ENCODE assay signal across 10 cellular contexts in the genomic region with DNA sequence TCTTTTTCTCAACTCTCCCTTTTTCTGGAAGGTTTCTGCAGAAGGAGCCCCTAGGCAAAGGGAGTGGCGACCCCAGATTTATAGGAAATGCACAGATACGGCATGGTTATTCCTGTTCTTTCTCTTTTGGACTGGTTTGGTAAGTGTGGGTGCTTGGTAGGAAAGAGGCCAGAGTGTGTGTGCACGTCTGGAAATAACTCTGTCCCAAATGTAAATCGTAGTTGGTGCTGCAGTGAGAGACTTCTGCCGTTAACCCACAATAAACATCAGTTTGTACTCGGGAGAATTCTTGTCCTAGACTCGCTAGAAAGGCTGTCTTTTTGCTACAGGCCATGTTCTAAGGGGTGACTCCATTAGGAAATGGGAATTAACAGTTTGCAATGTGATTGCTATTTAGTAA. TPM values are rescaled to one million over a fixed set of nuclear protein-coding genes. Genes with fewer than 3 reads are reported as not detected.
DNase-seq lines count a peak whose midpoint lies in the region; ATAC-seq and TF ChIP-seq lines count a peak whose summit lies in the region.
"Had no signal": no experiment of that assay in that cellular context is flagged by ENCODE, and none has a peak within 500 bp of the region (broad histone marks: within the 10 kb centered on the region; RNA-seq: fewer than 3 reads in every experiment).

No MANE protein-coding gene starts in this region.

- H3K4me3 ChIP-seq in SK-N-SH (ENCODE audit: low read depth in 2 of 2, low read length in 1 of 2) = peak overlapping the region; percentile 68 to 72; a peak in 3 of 4 replicates
- peak overlapping the region; percentile 53 to 59 for H3K4me3 ChIP-seq in left lung
- H3K4me3 ChIP-seq in suprapubic skin = peak overlapping the region; percentile 81
- peak overlapping the region in 1 of 4 donors; percentile 51 for H3K4me3 ChIP-seq in gastrocnemius medialis

- H3K9me2 ChIP-seq in SK-N-SH = no peaks in the 10 kb centered on the region

- peak overlapping the region; percentile 21 to 77 (median 58) for H3K27ac Mint-ChIP-seq in brain
- H3K27ac Mint-ChIP-seq: CD4-positive, CD25-positive, alpha-beta regulatory T cell had no signal

- H4K20me1 ChIP-seq in SK-N-SH (ENCODE audit: insufficient read depth) = no peaks in the 10 kb centered on the region

- H3K27ac ChIP-seq in SK-N-SH (ENCODE audit: low read depth in 2 of 2, low read length in 1 of 2) (no peak overlapping the region; a peak in 1 of 4 replicates), left lung (peak overlapping the region; percentile 39 to 61), suprapubic skin (peak overlapping the region; percentile 52), gastrocnemius medialis (no peak overlapping the region)

- intact Hi-C loops in left lung (cut with DNase I) = no loop called here
- intact Hi-C loops in gastrocnemius medialis (cut with DNase I; ENCODE audit: low total_unique reads) = no loop called here

- TF ChIP-seq RAD21 in SK-N-SH (IDR thresholded peaks at IDR 0.05; ENCODE audit: low read length) = no peak

- H3K27me3 ChIP-seq in SK-N-SH (ENCODE audit: insufficient read depth) = no peaks in the 10 kb centered on the region
- H3K27me3 ChIP-seq in left lung = peaks cover 0 to 54% of the 10 kb centered on the region in 2 donors
- no peaks in the 10 kb centered on the region for H3K27me3 ChIP-seq in suprapubic skin
- peaks cover 12 to 20% (median 16%) of the 10 kb centered on the region in 3 donors for H3K27me3 ChIP-seq in gastrocnemius medialis

- in situ Hi-C loops in gastrocnemius medialis (cut with MboI; ENCODE audit: low sequenced_read_pairs in 4 of 4) = no loop called here

- H3K9me3 Mint-ChIP-seq in brain = peaks cover 0 to 12% (median 0%) of the 10 kb centered on the region in 5 experiments

- H3K9ac ChIP-seq in SK-N-SH = no peak overlapping the region

- H3K4me3 Mint-ChIP-seq in brain = peak overlapping the region; percentile 79 to 91 (median 83)
- H3K4me3 Mint-ChIP-seq: CD4-positive, CD25-positive, alpha-beta regulatory T cell had no signal

- POLR2A ChIA-PET in SK-N-SH (lab: Yijun Ruan, JAX) = no interaction called here

- H3K4me1 Mint-ChIP-seq in brain = peaks cover 34% of the 10 kb centered on the region

- H3K9me3 ChIP-seq in SK-N-SH = no peaks in the 10 kb centered on the region; the same call in 1 of the 2 replicates
- H3K9me3 ChIP-seq in left lung = no peaks in the 10 kb centered on the region
- H3K9me3 ChIP-seq in suprapubic skin = no peaks in the 10 kb centered on the region
- H3K9me3 ChIP-seq in gastrocnemius medialis = no peaks in the 10 kb centered on the region

- no peak for TF ChIP-seq EP300 in SK-N-SH (IDR thresholded peaks at IDR 0.05; ENCODE audit: borderline replicate concordance in 1 of 2, low read depth in 1 of 2, low read length in 1 of 2)
- TF ChIP-seq EP300 in suprapubic skin (IDR thresholded peaks at IDR 0.05) = no peak

- no peaks in the 10 kb centered on the region for H3K79me2 ChIP-seq in SK-N-SH (ENCODE audit: insufficient read depth)

- no peak for ATAC-seq in SK-N-SH treated with all-trans-retinoic acid at 6 μM for 48 hours
- ATAC-seq in left lung = peak; percentile 39
- no peak for ATAC-seq in gastrocnemius medialis

- TF ChIP-seq POLR2A in suprapubic skin (IDR thresholded peaks at IDR 0.05) (no peak), gastrocnemius medialis (IDR thresholded peaks at IDR 0.05) (no peak)

- DNase-seq in SK-N-SH (no peak), left lung (no peak), suprapubic skin (ENCODE audit: low spot score in 2 of 2) (no peak), T-helper 9 cell (no peak), gastrocnemius medialis (no peak), NCI-H187 (lab: John Stamatoyannopoulos, UW) (no peak)
- DNase-seq: activated CD4-positive, CD25-positive, alpha-beta regulatory T cell; CD4-positive, CD25-positive, alpha-beta regulatory T cell had no signal

- CTCF ChIA-PET in SK-N-SH (lab: Yijun Ruan, JAX) = interaction anchor here (0.6 to 3.8 kb wide), 8 partner anchors 10 to 340 kb away, joined by 3 to 19 read pairs (median 6); no protein-coding TSS in a partner anchor

- 81% methylated on average over 7 of the region's 7 CpGs for WGBS in SK-N-SH (ENCODE audit: low lambda C conversion rate)
- 29% methylated on average over 7 of the region's 7 CpGs for WGBS in suprapubic skin

- H3K4me1 ChIP-seq in SK-N-SH (ENCODE audit: control insufficient read depth in 1 of 2, insufficient read depth in 2 of 2, low read depth in 1 of 2, low read length in 1 of 2) (peaks cover 0 to 26% of the 10 kb centered on the region in 2 experiments; a peak in 2 of 4 replicates), left lung (peaks cover 0 to 18% of the 10 kb centered on the region in 2 donors), suprapubic skin (peaks cover 27% of the 10 kb centered on the region), gastrocnemius medialis (no peaks in the 10 kb centered on the region)

- no peak overlapping the region for H3K4me2 ChIP-seq in SK-N-SH

- H3K36me3 ChIP-seq in SK-N-SH (replicated peaks in 1 of 2; ENCODE audit: control insufficient read depth in 1 of 2, insufficient read depth in 2 of 2, low read length in 1 of 2) (no peaks in the 10 kb centered on the region), left lung (no peaks in the 10 kb centered on the region), suprapubic skin (no peaks in the 10 kb centered on the region), gastrocnemius medialis (no peaks in the 10 kb centered on the region)

- TF ChIP-seq CTCF in SK-N-SH (IDR thresholded peaks at IDR 0.05) (no peak), brain (conservative IDR thresholded peaks at IDR 0.05) (no peak), left lung (IDR thresholded peaks at IDR 0.05) (no peak), suprapubic skin (IDR thresholded peaks at IDR 0.05) (no peak), gastrocnemius medialis (IDR thresholded peaks at IDR 0.05 in 4 of 5, conservative IDR thresholded peaks at IDR 0.05 in 1 of 5) (no peak)

- H2AFZ ChIP-seq in SK-N-SH (ENCODE audit: low read depth) = no peak overlapping the region

- peaks cover 4% of the 10 kb centered on the region for H3K36me3 Mint-ChIP-seq in brain
- H3K36me3 Mint-ChIP-seq: CD4-positive, CD25-positive, alpha-beta regulatory T cell had no signal

- H3F3A ChIP-seq in SK-N-SH (replicated peaks; ENCODE audit: insufficient read depth) = peaks cover 12% of the 10 kb centered on the region

- peaks cover 21% of the 10 kb centered on the region for H3K27me3 Mint-ChIP-seq in brain

TF ChIP-seq in SK-N-SH, 30 proteins besides CTCF, POLR2A, EP300 and RAD21 (continues in another document):
- TF ChIP-seq SMC3 (IDR thresholded peaks at IDR 0.05; ENCODE audit: low read depth, low read length) (no peak), EZH2phosphoT487 (IDR thresholded peaks at IDR 0.05; ENCODE audit: borderline replicate concordance, low read depth) (no peak), ELF1 (IDR thresholded peaks at IDR 0.05) (no peak), FOXJ3 (CRISPR knock-in tag; IDR thresholded peaks at IDR 0.05) (no peak), CHD2 (IDR thresholded peaks at IDR 0.05; ENCODE audit: low read length, partially characterized antibody) (no peak), JUND (IDR thresholded peaks at IDR 0.05) (no peak), NFIC (IDR thresholded peaks at IDR 0.05; ENCODE audit: borderline replicate concordance) (no peak), MEF2A (IDR thresholded peaks at IDR 0.05; ENCODE audit: borderline replicate concordance, low read depth) (no peak), GABPA (IDR thresholded peaks at IDR 0.05; ENCODE audit: low read depth) (no peak)

TF ChIP-seq in SK-N-SH treated with all-trans-retinoic acid at 6 μM for 48 hours, 23 proteins besides CTCF, POLR2A, EP300 and RAD21 (continues in another document):
- no peak for TF ChIP-seq ZFP3 (CRISPR knock-in tag; IDR thresholded peaks at IDR 0.05)
- TF ChIP-seq RARB (CRISPR knock-in tag; IDR thresholded peaks at IDR 0.05) = no peak
- no peak for TF ChIP-seq ARNTL (CRISPR knock-in tag; IDR thresholded peaks at IDR 0.05; ENCODE audit: borderline replicate concordance, low read depth)
- TF ChIP-seq, protein P1, sequence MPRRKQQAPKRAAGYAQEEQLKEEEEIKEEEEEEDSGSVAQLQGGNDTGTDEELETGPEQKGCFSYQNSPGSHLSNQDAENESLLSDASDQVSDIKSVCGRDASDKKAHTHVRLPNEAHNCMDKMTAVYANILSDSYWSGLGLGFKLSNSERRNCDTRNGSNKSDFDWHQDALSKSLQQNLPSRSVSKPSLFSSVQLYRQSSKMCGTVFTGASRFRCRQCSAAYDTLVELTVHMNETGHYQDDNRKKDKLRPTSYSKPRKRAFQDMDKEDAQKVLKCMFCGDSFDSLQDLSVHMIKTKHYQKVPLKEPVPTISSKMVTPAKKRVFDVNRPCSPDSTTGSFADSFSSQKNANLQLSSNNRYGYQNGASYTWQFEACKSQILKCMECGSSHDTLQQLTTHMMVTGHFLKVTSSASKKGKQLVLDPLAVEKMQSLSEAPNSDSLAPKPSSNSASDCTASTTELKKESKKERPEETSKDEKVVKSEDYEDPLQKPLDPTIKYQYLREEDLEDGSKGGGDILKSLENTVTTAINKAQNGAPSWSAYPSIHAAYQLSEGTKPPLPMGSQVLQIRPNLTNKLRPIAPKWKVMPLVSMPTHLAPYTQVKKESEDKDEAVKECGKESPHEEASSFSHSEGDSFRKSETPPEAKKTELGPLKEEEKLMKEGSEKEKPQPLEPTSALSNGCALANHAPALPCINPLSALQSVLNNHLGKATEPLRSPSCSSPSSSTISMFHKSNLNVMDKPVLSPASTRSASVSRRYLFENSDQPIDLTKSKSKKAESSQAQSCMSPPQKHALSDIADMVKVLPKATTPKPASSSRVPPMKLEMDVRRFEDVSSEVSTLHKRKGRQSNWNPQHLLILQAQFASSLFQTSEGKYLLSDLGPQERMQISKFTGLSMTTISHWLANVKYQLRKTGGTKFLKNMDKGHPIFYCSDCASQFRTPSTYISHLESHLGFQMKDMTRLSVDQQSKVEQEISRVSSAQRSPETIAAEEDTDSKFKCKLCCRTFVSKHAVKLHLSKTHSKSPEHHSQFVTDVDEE (CRISPR knock-in tag; IDR thresholded peaks at IDR 0.05) = no peak
- no peak for TF ChIP-seq ZC3H10 (CRISPR knock-in tag; IDR thresholded peaks at IDR 0.05)

RNA-seq across cellular contexts. Expression of a gene that starts 0.8 kb away (rescaled TPM):
- 2.6 and 4.4 TPM in 2 replicates for polyA plus RNA-seq in SK-N-SH (2012; rRNA removed)
- polyA plus RNA-seq in SK-N-SH (2012; cell fraction: cytosol; rRNA removed) = 3.8 and 4.0 TPM in 2 replicates
- 2.8 and 4.4 TPM in 2 replicates for polyA plus RNA-seq in SK-N-SH (2012; cell fraction: nucleus; rRNA removed)
- polyA plus RNA-seq in brain (ENCODE audit: insufficient read depth, low read depth, low replicate concordance) = 3.9 TPM
- total RNA-seq in left lung = 10 to 100 TPM; 14.1 to 38.4 TPM
- 10 to 100 TPM in 2 of 4 donors, 1 to 10 TPM in 2; 7.6 to 15.5 (median 10.0) TPM for total RNA-seq in suprapubic skin
- total RNA-seq in gastrocnemius medialis = under 1 TPM in 1 of 4 donors, not detected in 3; 0.19 TPM
- total RNA-seq: CD4-positive, CD25-positive, alpha-beta regulatory T cell had no signal
- polyA plus RNA-seq: CD4-positive, CD25-positive, alpha-beta regulatory T cell had no signal

Comparison
In these comparisons a context has a peak if more than half of its experiments do, and no peak if none do; other contexts are left out.
1. H3K27ac ChIP-seq: peak in left lung (2 of 2) and suprapubic skin (single experiment); none in SK-N-SH (0 of 2) and gastrocnemius medialis (0 of 4).
2. RNA of a gene that starts 0.8 kb away (total RNA-seq): 14.1 to 38.4 TPM in left lung and 7.6 to 15.5 TPM in suprapubic skin; 0.19 TPM in gastrocnemius medialis; every median in the first group is over 4 times any median in the second.